26 cellular contexts compared by ENCODE assay signal in the genomic region with DNA sequence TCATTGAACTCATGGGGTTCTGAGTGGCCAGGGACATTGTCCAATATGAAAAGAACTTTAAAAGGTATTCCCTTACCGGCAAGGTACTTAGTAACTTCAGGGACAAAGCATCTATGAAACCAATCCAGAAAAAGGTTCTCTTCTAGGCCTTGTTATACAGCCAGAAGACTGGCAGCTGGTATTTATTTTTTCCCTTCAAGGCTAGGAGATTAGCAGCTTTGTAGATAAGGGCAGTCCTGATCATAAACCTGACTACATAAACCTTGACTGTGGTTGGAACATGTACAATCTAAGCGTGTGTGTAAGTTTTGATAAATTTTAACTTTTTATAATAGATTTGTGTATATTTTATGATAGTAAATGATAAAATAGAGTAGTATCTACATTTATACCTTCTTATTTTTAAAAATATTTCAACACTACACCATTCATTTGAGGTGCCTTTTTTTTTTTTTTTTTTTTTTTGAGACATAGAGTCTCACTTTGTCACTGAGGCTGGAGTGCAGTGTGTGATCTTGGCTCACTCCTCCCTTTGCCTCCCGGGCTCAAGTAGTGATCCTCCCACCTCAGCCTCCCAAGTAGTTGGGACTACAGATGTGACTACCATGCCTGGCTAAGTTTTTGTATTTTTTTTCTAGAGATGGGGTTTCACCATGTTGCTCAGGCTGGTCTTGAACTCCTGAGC. TPM values are rescaled to one million over a fixed set of nuclear protein-coding genes. Genes with fewer than 3 reads are reported as not detected.
"Had no signal": no experiment of that assay in that cellular context is flagged by ENCODE, and none has a peak within 500 bp of the region (broad histone marks: within the 10 kb centered on the region; RNA-seq: fewer than 3 reads in every experiment).

No MANE protein-coding gene starts in this region.

- H3K27ac Mint-ChIP-seq: activated CD4-positive, alpha-beta T cell treated with anti-CD3 and anti-CD28 coated beads, Interleukin-2, amount 10 ng/mL, durations not matched to agents 7 days and 5 days; activated CD8-positive, alpha-beta T cell treated with anti-CD3 and anti-CD28 coated beads, Interleukin-2, amount 10 ng/mL, durations not matched to agents 7 days and 5 days; activated naive CD8-positive, alpha-beta T cell treated with anti-CD3 and anti-CD28 coated beads, Interleukin-2, amount 50 U/mL, for 24 hours; activated T-helper 1 cell treated with anti-CD3 and anti-CD28 coated beads, Interleukin-12 subunit alpha, Interleukin-12 subunit beta, Interleukin-2, Interleukin-4 antibody, amounts not matched to agents 30 ng/mL and 10 ng/mL and 1 ng/mL, durations not matched to agents 14 hours and 24 hours and 36 hours; natural killer cell treated with Interleukin-12 subunit alpha and Interleukin-12 subunit beta and Interleukin-15 and Interleukin-18, amount 100 ng/mL, for 72 hours; T-cell; T-helper 2 cell treated with Interferon-gamma antibody and Interleukin-4, amounts not matched to agents 5 μg/mL and 100 μg/mL, for 36 hours had no signal

- DNase-seq: activated CD4-positive, alpha-beta T cell treated with anti-CD3 and anti-CD28 coated beads, Interleukin-2, amount 10 ng/mL, durations not matched to agents 7 days and 5 days; activated CD4-positive, CD25-positive, alpha-beta regulatory T cell treated with anti-CD3 and anti-CD28 coated beads, Interleukin-2, amount 50 U/mL, for 72 hours; activated CD8-positive, alpha-beta T cell treated with anti-CD3 and anti-CD28 coated beads, Interleukin-2, amount 10 ng/mL, durations not matched to agents 7 days and 5 days; activated gamma-delta T cell; activated naive CD4-positive, alpha-beta T cell treated with anti-CD3 and anti-CD28 coated beads, Interleukin-2, amount 50 U/mL, for 16 hours; activated naive CD8-positive, alpha-beta T cell treated with anti-CD3 and anti-CD28 coated beads, Interleukin-2, amount 50 U/mL, for 24 hours; anterior cingulate cortex; effector memory CD4-positive, alpha-beta T cell; gastrocnemius medialis; head of caudate nucleus; lower lobe of right lung; midbrain; sigmoid colon; spleen; stimulated activated CD4-positive, alpha-beta T cell treated with anti-CD3 and anti-CD28 coated beads, Interleukin-4, amount 100 ng/mL, for 24 hours; stimulated activated naive CD4-positive, alpha-beta T cell treated with Interleukin-2 at 50 U/mL for 16 hours; T-cell; upper lobe of left lung had no signal

- H3K9me3 Mint-ChIP-seq: activated CD4-positive, alpha-beta T cell treated with anti-CD3 and anti-CD28 coated beads, Interleukin-2, amount 10 ng/mL, durations not matched to agents 7 days and 5 days; activated naive CD8-positive, alpha-beta T cell treated with anti-CD3 and anti-CD28 coated beads, Interleukin-2, amount 50 U/mL, for 24 hours; activated T-helper 1 cell treated with anti-CD3 and anti-CD28 coated beads, Interleukin-12 subunit alpha, Interleukin-12 subunit beta, Interleukin-2, Interleukin-4 antibody, amounts not matched to agents 30 ng/mL and 10 ng/mL and 1 ng/mL, durations not matched to agents 14 hours and 24 hours and 36 hours; brain; natural killer cell treated with Interleukin-12 subunit alpha and Interleukin-12 subunit beta and Interleukin-15 and Interleukin-18, amount 100 ng/mL, for 72 hours; T-cell; T-helper 2 cell treated with Interferon-gamma antibody and Interleukin-4, amounts not matched to agents 5 μg/mL and 100 μg/mL, for 36 hours had no signal

- H3K36me3 Mint-ChIP-seq: T-cell had no signal

- H3K4me3 Mint-ChIP-seq: activated CD4-positive, alpha-beta T cell treated with anti-CD3 and anti-CD28 coated beads, Interleukin-2, amount 10 ng/mL, durations not matched to agents 7 days and 5 days; activated CD8-positive, alpha-beta T cell treated with anti-CD3 and anti-CD28 coated beads, Interleukin-2, amount 10 ng/mL, durations not matched to agents 7 days and 5 days; activated naive CD8-positive, alpha-beta T cell treated with anti-CD3 and anti-CD28 coated beads, Interleukin-2, amount 50 U/mL, for 24 hours; activated T-helper 1 cell treated with anti-CD3 and anti-CD28 coated beads, Interleukin-12 subunit alpha, Interleukin-12 subunit beta, Interleukin-2, Interleukin-4 antibody, amounts not matched to agents 30 ng/mL and 10 ng/mL and 1 ng/mL, durations not matched to agents 14 hours and 24 hours and 36 hours; brain; natural killer cell treated with Interleukin-12 subunit alpha and Interleukin-12 subunit beta and Interleukin-15 and Interleukin-18, amount 100 ng/mL, for 72 hours; T-cell; T-helper 2 cell treated with Interferon-gamma antibody and Interleukin-4, amounts not matched to agents 5 μg/mL and 100 μg/mL, for 36 hours had no signal

- H3K4me1 Mint-ChIP-seq: activated CD4-positive, alpha-beta T cell treated with anti-CD3 and anti-CD28 coated beads, Interleukin-2, amount 10 ng/mL, durations not matched to agents 7 days and 5 days; activated naive CD8-positive, alpha-beta T cell treated with anti-CD3 and anti-CD28 coated beads, Interleukin-2, amount 50 U/mL, for 24 hours; brain; T-cell had no signal

- ATAC-seq: activated CD8-positive, alpha-beta T cell treated with anti-CD3 and anti-CD28 coated beads, Interleukin-2, amount 10 ng/mL, durations not matched to agents 7 days and 5 days; activated naive CD8-positive, alpha-beta T cell treated with anti-CD3 and anti-CD28 coated beads, Interleukin-2, amount 50 U/mL, for 24 hours; gastrocnemius medialis; lower lobe of right lung; natural killer cell treated with Interleukin-12 subunit alpha and Interleukin-12 subunit beta and Interleukin-15 and Interleukin-18, amount 100 ng/mL, for 72 hours; T-cell had no signal

- H3K27me3 Mint-ChIP-seq: brain; natural killer cell treated with Interleukin-12 subunit alpha and Interleukin-12 subunit beta and Interleukin-15 and Interleukin-18, amount 100 ng/mL, for 72 hours had no signal

- H3K27ac ChIP-seq: esophagus muscularis mucosa, gastrocnemius medialis, lower lobe of right lung, parathyroid adenoma, sigmoid colon, spleen, thoracic aorta, upper lobe of left lung, VCaP had no signal

RNA-seq across cellular contexts. Expression of gene RANBP17, which starts 24.5 kb away (rescaled TPM):
- total RNA-seq: activated CD4-positive, alpha-beta T cell treated with anti-CD3 and anti-CD28 coated beads, Interleukin-2, amount 10 ng/mL, durations not matched to agents 7 days and 5 days; activated T-helper 1 cell treated with anti-CD3 and anti-CD28 coated beads, Interleukin-12 subunit alpha, Interleukin-12 subunit beta, Interleukin-2, Interleukin-4 antibody, amounts not matched to agents 30 ng/mL and 10 ng/mL and 1 ng/mL, durations not matched to agents 14 hours and 24 hours and 36 hours had no signal
